ENCODE assay signal across 8 cellular contexts in genomic region chr22:36026741-36027140, GRCh38. TPM values are rescaled to one million over a fixed set of nuclear protein-coding genes. Genes with fewer than 3 reads are reported as not detected.
DNase-seq lines count a peak whose midpoint lies in the region; ATAC-seq and TF ChIP-seq lines count a peak whose summit lies in the region.

No MANE protein-coding gene starts in this region.

- intact Hi-C loops in adrenal gland (cut with DNase I), result loop anchor here in 1 of 2 donors (10.0 kb wide), 1 partner anchor 62 kb away; no protein-coding TSS in a partner anchor

- no peak overlapping the region for H3K27ac ChIP-seq in CD4-positive, CD25-positive, alpha-beta regulatory T cell (ENCODE audit: insufficient read depth, low read length, poor library complexity, severe bottlenecking)
- peak overlapping the region in 2 of 5 donors; percentile 84 to 96 for H3K27ac ChIP-seq in adrenal gland

- no peak overlapping the region for H3K9ac ChIP-seq in Loucy (ENCODE audit: low read depth, low read length, poor library complexity, severe bottlenecking)
- peak overlapping the region; percentile 16 for H3K9ac ChIP-seq in endocrine pancreas (ENCODE audit: control insufficient read depth, insufficient read depth, low read length)

- TF ChIP-seq CTCF in Loucy (conservative IDR thresholded peaks at IDR 0.05; ENCODE audit: low read length) (no peak), neural crest cell (conservative IDR thresholded peaks at IDR 0.05) (no peak), adrenal gland (IDR thresholded peaks at IDR 0.05) (no peak)

- no peak overlapping the region for H3K27ac Mint-ChIP-seq in CD4-positive, CD25-positive, alpha-beta regulatory T cell
- peak overlapping the region; percentile 37 for H3K27ac Mint-ChIP-seq in neural crest cell (ENCODE audit: unreplicated experiment)
- H3K27ac Mint-ChIP-seq in stimulated activated effector memory CD8-positive, alpha-beta T cell treated with anti-CD3 and anti-CD28 coated beads, Interleukin-12 subunit alpha, Interleukin-12 subunit beta, amount 100 ng/mL, for 72 hours, result no peak overlapping the region

- H3K9me3 ChIP-seq in CD4-positive, CD25-positive, alpha-beta regulatory T cell (ENCODE audit: control insufficient read depth in 2 of 2, low read length in 2 of 2), result no peaks in the 10 kb centered on the region
- H3K9me3 ChIP-seq in Loucy (ENCODE audit: insufficient read depth, low read depth, low read length) (no peaks in the 10 kb centered on the region), endocrine pancreas (ENCODE audit: control insufficient read depth, low read length) (no peaks in the 10 kb centered on the region), adrenal gland (replicated peaks in 1 of 3) (no peaks in the 10 kb centered on the region)

- H3K9me2 ChIP-seq in Loucy (replicated peaks; ENCODE audit: low read depth, low read length), result no peaks in the 10 kb centered on the region

- H3K36me3 ChIP-seq in CD4-positive, CD25-positive, alpha-beta regulatory T cell (ENCODE audit: control insufficient read depth, insufficient read depth, low read length), result no peaks in the 10 kb centered on the region
- no peaks in the 10 kb centered on the region for H3K36me3 ChIP-seq in Loucy (ENCODE audit: insufficient read depth, low read length)
- no peaks in the 10 kb centered on the region for H3K36me3 ChIP-seq in endocrine pancreas (ENCODE audit: control insufficient read depth, insufficient read depth, low read length)
- H3K36me3 ChIP-seq in adrenal gland (replicated peaks in 1 of 2), result no peaks in the 10 kb centered on the region

- peaks cover 20% of the 10 kb centered on the region for H3K27me3 ChIP-seq in CD4-positive, CD25-positive, alpha-beta regulatory T cell (ENCODE audit: control insufficient read depth, insufficient read depth, low read length)
- H3K27me3 ChIP-seq in Loucy (ENCODE audit: insufficient read depth, low read length, poor library complexity, severe bottlenecking) (no peaks in the 10 kb centered on the region), endocrine pancreas (ENCODE audit: control insufficient read depth, insufficient read depth, low read length) (no peaks in the 10 kb centered on the region), adrenal gland (no peaks in the 10 kb centered on the region)

- H3K9me3 Mint-ChIP-seq in CD4-positive, CD25-positive, alpha-beta regulatory T cell, result no peaks in the 10 kb centered on the region
- H3K9me3 Mint-ChIP-seq in neural crest cell, result no peaks in the 10 kb centered on the region
- no peaks in the 10 kb centered on the region for H3K9me3 Mint-ChIP-seq in stimulated activated effector memory CD8-positive, alpha-beta T cell treated with anti-CD3 and anti-CD28 coated beads, Interleukin-12 subunit alpha, Interleukin-12 subunit beta, amount 100 ng/mL, for 72 hours

- no peak overlapping the region for H3K4me3 ChIP-seq in CD4-positive, CD25-positive, alpha-beta regulatory T cell (ENCODE audit: low read depth, low read length)
- H3K4me3 ChIP-seq in Loucy (ENCODE audit: low read length, poor library complexity, severe bottlenecking) (peak overlapping the region; percentile 92), endocrine pancreas (ENCODE audit: control insufficient read depth, insufficient read depth, low read length) (peak overlapping the region; percentile 75), adrenal gland (peak overlapping the region in 1 of 4 donors; percentile 98)

- peak overlapping the region; percentile 11 to 94 (median 68) for H3K4me3 Mint-ChIP-seq in CD4-positive, CD25-positive, alpha-beta regulatory T cell
- H3K4me3 Mint-ChIP-seq in neural crest cell, result peak overlapping the region; percentile 94
- H3K4me3 Mint-ChIP-seq in stimulated activated effector memory CD8-positive, alpha-beta T cell treated with anti-CD3 and anti-CD28 coated beads, Interleukin-12 subunit alpha, Interleukin-12 subunit beta, amount 100 ng/mL, for 72 hours, result no peak overlapping the region

- H3K79me2 ChIP-seq in Loucy (ENCODE audit: insufficient read depth, low read length), result 0 out of 2 replicates have a peak, but pooled peaks cover 5% of the 10 kb centered on the region

- no peak for TF ChIP-seq POLR2A in adrenal gland (IDR thresholded peaks at IDR 0.05)

- H3K4me1 Mint-ChIP-seq in CD4-positive, CD25-positive, alpha-beta regulatory T cell, result peaks cover 0 to 27% (median 10%) of the 10 kb centered on the region in 4 donors
- peaks cover 56% of the 10 kb centered on the region for H3K4me1 Mint-ChIP-seq in neural crest cell
- peaks cover 27% of the 10 kb centered on the region for H3K4me1 Mint-ChIP-seq in stimulated activated effector memory CD8-positive, alpha-beta T cell treated with anti-CD3 and anti-CD28 coated beads, Interleukin-12 subunit alpha, Interleukin-12 subunit beta, amount 100 ng/mL, for 72 hours

- H3K36me3 Mint-ChIP-seq in CD4-positive, CD25-positive, alpha-beta regulatory T cell, result no peaks in the 10 kb centered on the region
- H3K36me3 Mint-ChIP-seq in neural crest cell (ENCODE audit: low read depth), result peaks cover 3% of the 10 kb centered on the region
- H3K36me3 Mint-ChIP-seq in stimulated activated effector memory CD8-positive, alpha-beta T cell treated with anti-CD3 and anti-CD28 coated beads, Interleukin-12 subunit alpha, Interleukin-12 subunit beta, amount 100 ng/mL, for 72 hours, result no peaks in the 10 kb centered on the region

- H3F3A ChIP-seq in Loucy (ENCODE audit: low read depth), result peaks cover 14% of the 10 kb centered on the region; the same call in 1 of the 2 replicates

- DNase-seq in CD4-positive, CD25-positive, alpha-beta regulatory T cell, result no peak
- DNase-seq in neural crest cell (ENCODE audit: low read depth, low spot score) (no peak), adrenal gland (no peak), NCI-H82 treated with DMSO at 0.1 percent for 48 hours (lab: John Stamatoyannopoulos, UW; ENCODE audit: unreplicated experiment) (no peak)
- DNase-seq in stimulated activated effector memory CD8-positive, alpha-beta T cell treated with anti-CD3 and anti-CD28 coated beads, Interleukin-12 subunit alpha, Interleukin-12 subunit beta, amount 100 ng/mL, for 72 hours (ENCODE audit: low spot score in 2 of 2), result no peak

- no peak overlapping the region for H2AFZ ChIP-seq in Loucy (ENCODE audit: low read length)

- peaks cover 69% of the 10 kb centered on the region for H3K27me3 Mint-ChIP-seq in CD4-positive, CD25-positive, alpha-beta regulatory T cell
- no peaks in the 10 kb centered on the region for H3K27me3 Mint-ChIP-seq in neural crest cell (ENCODE audit: low read depth)

- no peaks in the 10 kb centered on the region for H4K20me1 ChIP-seq in Loucy (ENCODE audit: insufficient read depth, low read length, poor library complexity, severe bottlenecking)

- H3K4me1 ChIP-seq in CD4-positive, CD25-positive, alpha-beta regulatory T cell (ENCODE audit: control insufficient read depth, insufficient read depth, low read length, poor library complexity, severe bottlenecking), result peaks cover 15% of the 10 kb centered on the region
- H3K4me1 ChIP-seq in Loucy (ENCODE audit: insufficient read depth, low read length, poor library complexity, severe bottlenecking) (peaks cover 37% of the 10 kb centered on the region), endocrine pancreas (ENCODE audit: control insufficient read depth, insufficient read depth, low read length) (peaks cover 21% of the 10 kb centered on the region), adrenal gland (replicated peaks in 1 of 2) (peaks cover 15 to 27% of the 10 kb centered on the region in 2 donors)

- no peak for ATAC-seq in CD4-positive, CD25-positive, alpha-beta regulatory T cell (ENCODE audit: low read depth in 2 of 2)
- ATAC-seq in GM19455 (IDR thresholded peaks at IDR 0.05; ENCODE audit: unreplicated experiment), result no peak
- no peak for ATAC-seq in stimulated activated effector memory CD8-positive, alpha-beta T cell treated with anti-CD3 and anti-CD28 coated beads, Interleukin-12 subunit alpha, Interleukin-12 subunit beta, amount 100 ng/mL, for 72 hours

- peak overlapping the region; percentile 77 for H3K4me2 ChIP-seq in Loucy (ENCODE audit: low read depth, low read length, poor library complexity, severe bottlenecking)

RNA-seq across cellular contexts. Expression of gene RBFOX2, which starts 1.9 kb away (rescaled TPM):
- 0.52 TPM for total RNA-seq in CD4-positive, CD25-positive, alpha-beta regulatory T cell
- under 1 TPM in 1 of 4 donors, not detected in 3; 0.25 TPM for polyA plus RNA-seq in CD4-positive, CD25-positive, alpha-beta regulatory T cell
- total RNA-seq in neural crest cell (126 and 136 TPM in 2 replicates), adrenal gland (10 to 100 TPM; 52.0 to 86.6 (median 73.6) TPM)
- polyA plus RNA-seq in adrenal gland, result 10 to 100 TPM; 15.7 to 48.7 (median 28.5) TPM

Comparison
In these comparisons a context has a peak if more than half of its experiments do, and no peak if none do; other contexts are left out.
1. RNA of gene RBFOX2, which starts 1.9 kb away (total RNA-seq): 126 to 136 TPM in neural crest cell and 52.0 to 86.6 TPM in adrenal gland; 0.52 TPM in CD4-positive, CD25-positive, alpha-beta regulatory T cell (single experiment); every median in the first group is over 10 times any median in the second.